Comparison of ENCODE assay signal across 1 cellular context in the genomic region with DNA sequence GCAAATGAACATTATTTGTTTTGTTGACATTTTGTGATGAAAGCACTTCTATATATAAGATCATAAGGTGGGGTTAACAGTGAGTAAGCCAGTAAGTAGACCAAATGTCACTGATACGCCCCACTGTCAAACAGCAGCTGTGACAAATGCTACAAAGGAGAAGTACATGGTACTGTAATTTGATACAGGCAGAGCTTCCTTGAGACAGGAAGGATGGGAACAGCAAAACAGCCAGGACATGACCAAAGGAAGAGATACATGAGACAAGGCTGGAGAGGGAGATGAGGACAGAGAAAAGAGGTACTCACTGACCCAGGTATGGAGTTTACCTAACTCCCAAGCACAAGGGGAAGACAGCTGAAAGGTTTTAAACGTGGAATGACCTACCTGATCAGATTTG.
TF ChIP-seq lines count a peak whose summit lies in the region.

No MANE protein-coding gene starts in this region.

TF ChIP-seq in K562, 482 proteins besides CTCF, POLR2A, EP300 and RAD21 (continued from another document):
- TF ChIP-seq MEIS2 (IDR thresholded peaks at IDR 0.05; ENCODE audit: partially characterized antibody), result peak; percentile 59
